Comparison of ENCODE assay signal across 8 cellular contexts in the genomic region with DNA sequence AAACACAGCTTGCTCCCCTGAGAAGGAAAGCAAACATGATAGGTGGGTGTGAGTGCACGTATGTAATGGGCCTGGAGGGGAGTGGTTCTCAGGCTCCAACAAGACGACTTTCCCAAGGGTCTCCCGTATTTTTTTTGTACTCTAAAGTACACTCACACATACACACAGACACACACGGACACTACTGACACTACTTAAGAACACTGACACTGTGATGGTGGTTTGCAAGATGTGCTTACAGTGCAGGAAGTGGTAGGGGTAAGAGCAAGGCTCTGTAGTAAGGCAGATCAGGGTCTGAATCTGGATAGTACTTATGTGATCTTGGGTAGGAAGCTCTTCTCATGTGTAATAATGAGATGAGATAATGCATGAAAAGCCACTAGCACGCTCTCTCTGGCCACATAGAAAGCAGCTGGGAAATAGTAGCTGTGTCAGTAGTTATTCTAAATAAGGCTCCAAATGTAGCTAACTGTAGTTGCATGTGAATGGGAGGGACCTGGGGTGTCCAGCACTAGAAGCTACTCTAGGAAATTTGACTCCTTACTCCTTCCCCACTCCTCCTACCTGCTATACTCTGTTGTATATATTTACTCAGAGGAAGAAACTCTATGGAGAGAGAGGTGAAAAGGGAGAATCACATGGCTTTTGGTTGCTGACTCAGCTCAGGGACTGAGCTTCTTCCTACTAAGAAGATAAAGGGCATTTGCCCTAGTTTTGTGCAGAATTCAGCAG. TPM values are rescaled to one million over a fixed set of nuclear protein-coding genes. Genes with fewer than 3 reads are reported as not detected.
DNase-seq lines count a peak whose midpoint lies in the region; ATAC-seq and TF ChIP-seq lines count a peak whose summit lies in the region.

No MANE protein-coding gene starts in this region.

- H3K27ac Mint-ChIP-seq in activated naive CD8-positive, alpha-beta T cell, result peak overlapping the region; percentile 61
- H3K27ac Mint-ChIP-seq in natural killer cell, result peak overlapping the region; percentile 36 to 72

- H3K36me3 Mint-ChIP-seq in activated naive CD8-positive, alpha-beta T cell, result no peaks in the 10 kb centered on the region
- no peaks in the 10 kb centered on the region for H3K36me3 Mint-ChIP-seq in natural killer cell

- peak; percentile 91 to 96 (median 93) for ATAC-seq in natural killer cell
- ATAC-seq in GM21576 (IDR thresholded peaks at IDR 0.05; ENCODE audit: unreplicated experiment), result no peak

- intact Hi-C loops in natural killer cell (cut with micrococcal nuclease), result no loop called here
- intact Hi-C loops in posterior cingulate gyrus (cut with DNase I), result no loop called here

- no peak for TF ChIP-seq CTCF in natural killer cell (IDR thresholded peaks at IDR 0.05)

- peak overlapping the region; percentile 25 for H3K4me3 Mint-ChIP-seq in activated naive CD8-positive, alpha-beta T cell
- H3K4me3 Mint-ChIP-seq in natural killer cell, result peak overlapping the region; percentile 25

- no peaks in the 10 kb centered on the region for H3K9me3 Mint-ChIP-seq in activated naive CD8-positive, alpha-beta T cell (ENCODE audit: low read depth)
- no peaks in the 10 kb centered on the region for H3K9me3 Mint-ChIP-seq in natural killer cell

- no peaks in the 10 kb centered on the region for H3K27me3 Mint-ChIP-seq in activated naive CD8-positive, alpha-beta T cell
- no peaks in the 10 kb centered on the region for H3K27me3 Mint-ChIP-seq in natural killer cell (ENCODE audit: low read depth in 2 of 2)

- DNase-seq in DMS153 (lab: John Stamatoyannopoulos, UW) (peak; percentile 21), DMS153 treated with DMSO at 0.1 percent for 48 hours (lab: John Stamatoyannopoulos, UW; ENCODE audit: unreplicated experiment) (no peak), KG1 (lab: John Stamatoyannopoulos, UW) (peak; percentile 18), natural killer cell (no peak), posterior cingulate gyrus (no peak), GF-D8 (lab: John Stamatoyannopoulos, UW) (no peak)

- peaks cover 23% of the 10 kb centered on the region for H3K4me1 Mint-ChIP-seq in activated naive CD8-positive, alpha-beta T cell (ENCODE audit: low read depth)
- H3K4me1 Mint-ChIP-seq in natural killer cell, result peaks cover 15 to 16% of the 10 kb centered on the region in 2 donors

RNA-seq across cellular contexts. Expression of a gene that starts 8.4 kb away (rescaled TPM):
- 10 to 100 TPM in 1 of 3 donors, 1 to 10 TPM in 2; 6.7 to 10.6 (median 8.6) TPM for total RNA-seq in natural killer cell

RNA-seq across cellular contexts. Expression of a gene that starts 35.8 kb away (rescaled TPM):
- total RNA-seq in natural killer cell, result 100 to 1,000 TPM in 1 of 3 donors, 10 to 100 TPM in 2; 72.4 to 102 (median 81.3) TPM

RNA-seq across cellular contexts. Expression of a gene that starts 50.8 kb away (rescaled TPM):
- total RNA-seq in natural killer cell, result 10 to 100 TPM; 25.0 to 37.3 (median 29.3) TPM

RNA-seq across cellular contexts. Expression of a gene that starts 50.9 kb away (rescaled TPM):
- total RNA-seq in natural killer cell, result under 1 TPM; 0.28 to 0.70 (median 0.40) TPM

Comparison
In these comparisons a context has a peak if more than half of its experiments do, and no peak if none do; other contexts are left out.
1. DNase-seq: peak in DMS153 (single experiment) and KG1 (single experiment); none in DMS153 treated with DMSO at 0.1 percent for 48 hours (single experiment), natural killer cell (single experiment), posterior cingulate gyrus (0 of 10) and GF-D8 (single experiment).